ENCODE assay signal across 1 cellular context in the genomic region with DNA sequence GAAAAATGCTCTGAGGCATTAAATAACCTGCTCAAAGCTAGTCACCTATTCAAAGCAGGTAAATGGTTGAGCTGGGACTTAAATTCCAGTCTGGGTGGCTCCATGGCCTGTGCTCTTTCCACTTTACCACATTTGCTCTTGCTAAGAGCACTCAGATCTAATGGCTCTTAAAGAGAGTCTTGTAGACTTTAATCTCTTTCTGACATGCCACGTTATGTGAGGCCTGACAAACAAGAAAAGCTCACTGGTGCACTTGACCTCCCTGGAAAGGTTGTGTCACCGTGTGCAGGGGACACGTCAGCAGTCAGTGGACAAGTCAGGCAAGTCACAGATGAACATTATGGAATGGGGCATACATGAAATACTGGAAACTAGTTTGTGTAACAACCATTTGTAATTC.
TF ChIP-seq lines count a peak whose summit lies in the region.

No MANE protein-coding gene starts in this region.

TF ChIP-seq in H1, 55 proteins besides CTCF, POLR2A, EP300 and RAD21 (continued from another document):
- TF ChIP-seq RNF2 (IDR thresholded peaks at IDR 0.05; ENCODE audit: borderline replicate concordance, low read depth, low read length, missing control alignments, poor library complexity, severe bottlenecking) (no peak), ZNF274 (IDR thresholded peaks at IDR 0.05; ENCODE audit: borderline replicate concordance, extremely low read depth, low read length) (no peak), RFX5 (IDR thresholded peaks at IDR 0.05; ENCODE audit: borderline replicate concordance, low read depth, low read length) (no peak), POU5F1 (IDR thresholded peaks at IDR 0.05; ENCODE audit: low read depth, low read length) (no peak), JUN (IDR thresholded peaks at IDR 0.05; ENCODE audit: low read depth, low read length) (no peak), PHF8 (conservative IDR thresholded peaks at IDR 0.05; ENCODE audit: low read depth, low read length) (no peak)
- TF ChIP-seq, protein P1, sequence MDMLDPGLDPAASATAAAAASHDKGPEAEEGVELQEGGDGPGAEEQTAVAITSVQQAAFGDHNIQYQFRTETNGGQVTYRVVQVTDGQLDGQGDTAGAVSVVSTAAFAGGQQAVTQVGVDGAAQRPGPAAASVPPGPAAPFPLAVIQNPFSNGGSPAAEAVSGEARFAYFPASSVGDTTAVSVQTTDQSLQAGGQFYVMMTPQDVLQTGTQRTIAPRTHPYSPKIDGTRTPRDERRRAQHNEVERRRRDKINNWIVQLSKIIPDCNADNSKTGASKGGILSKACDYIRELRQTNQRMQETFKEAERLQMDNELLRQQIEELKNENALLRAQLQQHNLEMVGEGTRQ (IDR thresholded peaks at IDR 0.05; ENCODE audit: low read length) = no peak
